12 cellular contexts compared by ENCODE assay signal in genomic region chr3:195099976-195100755, GRCh38.
A peak's percentile ranks its signal among the peaks of the same experiment; 100 is the strongest.
DNase-seq lines count a peak whose midpoint lies in the region; ATAC-seq and TF ChIP-seq lines count a peak whose summit lies in the region.
"Had no signal": no experiment of that assay in that cellular context is flagged by ENCODE, and none has a peak within 500 bp of the region (broad histone marks: within the 10 kb centered on the region; RNA-seq: fewer than 3 reads in every experiment).

No MANE protein-coding gene starts in this region.

- H3K4me1 Mint-ChIP-seq in activated T-cell treated with anti-CD3 and anti-CD28 coated beads, Interleukin-2, amount 50 U/mL, for 72 hours (ENCODE audit: low read depth) = no peaks in the 10 kb centered on the region

- no peak overlapping the region for H3K23ac ChIP-seq in neuronal stem cell (ENCODE audit: low read depth, low read length, poor library complexity)

- H2BK120ac ChIP-seq in neuronal stem cell (ENCODE audit: low read depth, low read length) = peak overlapping the region; percentile 11

- H3K27ac Mint-ChIP-seq in activated T-cell treated with anti-CD3 and anti-CD28 coated beads, Interleukin-2, amount 50 U/mL, for 72 hours = no peak overlapping the region
- H3K27ac Mint-ChIP-seq: activated T-helper 1 cell treated with anti-CD3 and anti-CD28 coated beads, Interleukin-12 subunit alpha, Interleukin-12 subunit beta, Interleukin-2, Interleukin-4 antibody, amounts not matched to agents 30 ng/mL and 10 ng/mL and 1 ng/mL, durations not matched to agents 14 hours and 24 hours and 36 hours had no signal

- no peaks in the 10 kb centered on the region for H3K27me3 Mint-ChIP-seq in activated T-cell treated with anti-CD3 and anti-CD28 coated beads, Interleukin-2, amount 50 U/mL, for 72 hours (ENCODE audit: low read depth)

- H3K36me3 ChIP-seq in BLaER1 treated with 17β-estradiol and CSF1 and Interleukin-3, amounts not matched to agents 10 nM and 100 nM = no peaks in the 10 kb centered on the region
- H3K36me3 ChIP-seq in RWPE2 (ENCODE audit: low read depth) (no peaks in the 10 kb centered on the region), left ventricle myocardium inferior (no peaks in the 10 kb centered on the region), neuronal stem cell (replicated peaks in 1 of 2; ENCODE audit: control insufficient read depth in 2 of 2, insufficient read depth in 2 of 2, low read length in 2 of 2) (no peaks in the 10 kb centered on the region)
- H3K36me3 ChIP-seq: thyroid gland had no signal

- TF ChIP-seq CTCF in RWPE2 (IDR thresholded peaks at IDR 0.05; ENCODE audit: poor library complexity, severe bottlenecking) (no peak), left ventricle myocardium inferior (IDR thresholded peaks at IDR 0.05; ENCODE audit: borderline replicate concordance) (no peak)

- no peaks in the 10 kb centered on the region for H3K36me3 Mint-ChIP-seq in activated T-cell treated with anti-CD3 and anti-CD28 coated beads, Interleukin-2, amount 50 U/mL, for 72 hours (ENCODE audit: insufficient read depth in 2 of 2)

- H2BK12ac ChIP-seq in neuronal stem cell (ENCODE audit: low read length) = peak overlapping the region; percentile 8

- no peaks in the 10 kb centered on the region for H3K27me3 ChIP-seq in BLaER1 treated with 17β-estradiol and CSF1 and Interleukin-3, amounts not matched to agents 10 nM and 100 nM
- no peaks in the 10 kb centered on the region for H3K27me3 ChIP-seq in RWPE2 (ENCODE audit: insufficient read depth, poor library complexity, severe bottlenecking)
- no peaks in the 10 kb centered on the region for H3K27me3 ChIP-seq in left ventricle myocardium inferior (ENCODE audit: low read depth)
- no peaks in the 10 kb centered on the region for H3K27me3 ChIP-seq in neuronal stem cell (ENCODE audit: control insufficient read depth in 3 of 3, insufficient read depth in 3 of 3, low read depth in 1 of 3, low read length in 3 of 3)
- H3K27me3 ChIP-seq: thyroid gland had no signal

- H3K9me3 ChIP-seq in BLaER1 treated with 17β-estradiol and CSF1 and Interleukin-3, amounts not matched to agents 10 nM and 100 nM (replicated peaks in 1 of 11) = peaks cover 0 to 10% (median 0%) of the 10 kb centered on the region in 11 experiments; a peak in 2 of 22 replicates
- H3K9me3 ChIP-seq in RWPE2 (ENCODE audit: severe bottlenecking) = no peaks in the 10 kb centered on the region
- H3K9me3 ChIP-seq in left ventricle myocardium inferior (replicated peaks) = no peaks in the 10 kb centered on the region
- no peaks in the 10 kb centered on the region for H3K9me3 ChIP-seq in neuronal stem cell (replicated peaks in 1 of 2; ENCODE audit: control insufficient read depth in 2 of 2, insufficient read depth in 1 of 2, low read depth in 1 of 2, low read length in 2 of 2)
- H3K9me3 ChIP-seq: thyroid gland had no signal

- H3K14ac ChIP-seq in neuronal stem cell (ENCODE audit: low read length) = no peak overlapping the region

- peaks cover 81 to 98% (median 93%) of the 10 kb centered on the region in 10 experiments for H3K4me1 ChIP-seq in BLaER1 treated with 17β-estradiol and CSF1 and Interleukin-3, amounts not matched to agents 10 nM and 100 nM
- H3K4me1 ChIP-seq in RWPE2 (ENCODE audit: insufficient read depth, poor library complexity, severe bottlenecking) (peaks cover 50% of the 10 kb centered on the region), left ventricle myocardium inferior (peaks cover 55% of the 10 kb centered on the region), neuronal stem cell (ENCODE audit: control insufficient read depth in 2 of 2, insufficient read depth in 1 of 2, low read depth in 1 of 2, low read length in 2 of 2) (peaks cover 3 to 11% of the 10 kb centered on the region in 2 donors)
- H3K4me1 ChIP-seq: thyroid gland had no signal

- no peak overlapping the region for H2AFZ ChIP-seq in neuronal stem cell (ENCODE audit: low read length)

- H3K9ac ChIP-seq in BLaER1 treated with 17β-estradiol and CSF1 and Interleukin-3, amounts not matched to agents 10 nM and 100 nM = peak overlapping the region in 10 of 11 experiments; percentile 66 to 84 (median 81); a peak in 21 of 22 replicates
- peak overlapping the region; percentile 24 for H3K9ac ChIP-seq in neuronal stem cell (ENCODE audit: low read depth, low read length, poor library complexity)

- no peak overlapping the region for H4K91ac ChIP-seq in neuronal stem cell (ENCODE audit: low read depth, low read length, poor library complexity)

- WGBS in neuronal stem cell (ENCODE audit: extremely low coverage in 2 of 2, insufficient read length in 2 of 2, insufficient replicate concordance in 1 of 2), 2 donors = no CpG with 5 or more reads among the region's 13 CpGs

- no peak overlapping the region for H3K4ac ChIP-seq in neuronal stem cell (ENCODE audit: low read length)

- H3K4me3 Mint-ChIP-seq in activated T-cell treated with anti-CD3 and anti-CD28 coated beads, Interleukin-2, amount 50 U/mL, for 72 hours = no peak overlapping the region
- H3K4me3 Mint-ChIP-seq: activated T-helper 1 cell treated with anti-CD3 and anti-CD28 coated beads, Interleukin-12 subunit alpha, Interleukin-12 subunit beta, Interleukin-2, Interleukin-4 antibody, amounts not matched to agents 30 ng/mL and 10 ng/mL and 1 ng/mL, durations not matched to agents 14 hours and 24 hours and 36 hours had no signal

- H3K79me1 ChIP-seq in neuronal stem cell (ENCODE audit: low read depth, low read length) = peaks cover 3% of the 10 kb centered on the region

- H4K20me1 ChIP-seq in BLaER1 treated with 17β-estradiol and CSF1 and Interleukin-3, amounts not matched to agents 10 nM and 100 nM = no peaks in the 10 kb centered on the region

- intact Hi-C loops in left ventricle myocardium inferior (cut with micrococcal nuclease) = no loop called here

- DNase-seq in RWPE2 (ENCODE audit: low spot score) = no peak
- DNase-seq in left ventricle myocardium inferior = peak; percentile 11
- no peak for DNase-seq in neuronal stem cell (ENCODE audit: low spot score)
- no peak for DNase-seq in activated T-cell treated with anti-CD3 and anti-CD28 coated beads, Interleukin-2, amount 50 U/mL, for 72 hours
- no peak for DNase-seq in SKM-1 (lab: John Stamatoyannopoulos, UW; ENCODE audit: unreplicated experiment)
- DNase-seq in NCI-H187 treated with DMSO at 0.1 percent for 48 hours (lab: John Stamatoyannopoulos, UW) = no peak
- DNase-seq: activated CD4-positive, alpha-beta T cell treated with anti-CD3 and anti-CD28 coated beads, Interleukin-2, amount 50 U/mL, for 1 hour; T-helper 2 cell had no signal

- ATAC-seq in RWPE2 (ENCODE audit: low read depth) (no peak), HG03196 (IDR thresholded peaks at IDR 0.05; ENCODE audit: unreplicated experiment) (no peak)
- ATAC-seq in activated T-cell treated with anti-CD3 and anti-CD28 coated beads, Interleukin-2, amount 50 U/mL, for 72 hours (replicated peaks in 1 of 2) = no peak

- peak overlapping the region; percentile 6 for H2AK5ac ChIP-seq in neuronal stem cell (ENCODE audit: low read depth, low read length)

- H3K4me3 ChIP-seq in BLaER1 treated with 17β-estradiol and CSF1 and Interleukin-3, amounts not matched to agents 10 nM and 100 nM = peak overlapping the region in 4 of 10 experiments; percentile 14 to 26 (median 14); a peak in 3 of 20 replicates
- H3K4me3 ChIP-seq in RWPE2 (ENCODE audit: severe bottlenecking) = no peak overlapping the region
- no peak overlapping the region for H3K4me3 ChIP-seq in left ventricle myocardium inferior
- no peak overlapping the region for H3K4me3 ChIP-seq in neuronal stem cell (ENCODE audit: low read length in 2 of 2)
- H3K4me3 ChIP-seq: thyroid gland had no signal

- peak overlapping the region; percentile 30 for H3K18ac ChIP-seq in neuronal stem cell (ENCODE audit: low read length)

- H2BK5ac ChIP-seq in neuronal stem cell (ENCODE audit: low read length) = no peak overlapping the region

- H3K4me2 ChIP-seq in BLaER1 treated with 17β-estradiol and CSF1 and Interleukin-3, amounts not matched to agents 10 nM and 100 nM = peak overlapping the region; percentile 72 to 99 (median 90)
- H3K4me2 ChIP-seq in neuronal stem cell (ENCODE audit: insufficient read depth, low read length, poor library complexity, severe bottlenecking) = no peak overlapping the region

- H2BK15ac ChIP-seq in neuronal stem cell (ENCODE audit: low read length) = no peak overlapping the region

- H3K27ac ChIP-seq in BLaER1 treated with 17β-estradiol and CSF1 and Interleukin-3, amounts not matched to agents 10 nM and 100 nM = peak overlapping the region; percentile 51 to 97 (median 94); a peak in 21 of 22 replicates
- H3K27ac ChIP-seq in RWPE2 (ENCODE audit: poor library complexity, severe bottlenecking) (peak overlapping the region; percentile 57), left ventricle myocardium inferior (replicated peaks) (peak overlapping the region; percentile 71), neuronal stem cell (replicated peaks; ENCODE audit: low read length) (no peak overlapping the region)
- H3K27ac ChIP-seq: thyroid gland had no signal

- H3K9me3 Mint-ChIP-seq in activated T-cell treated with anti-CD3 and anti-CD28 coated beads, Interleukin-2, amount 50 U/mL, for 72 hours = no peaks in the 10 kb centered on the region
- H3K9me3 Mint-ChIP-seq: activated T-helper 1 cell treated with anti-CD3 and anti-CD28 coated beads, Interleukin-12 subunit alpha, Interleukin-12 subunit beta, Interleukin-2, Interleukin-4 antibody, amounts not matched to agents 30 ng/mL and 10 ng/mL and 1 ng/mL, durations not matched to agents 14 hours and 24 hours and 36 hours had no signal

- H4K8ac ChIP-seq in neuronal stem cell (ENCODE audit: low read depth, low read length) = no peak overlapping the region
